ENCODE assay signal across 8 cellular contexts in genomic region chr5:126965061-126965475, GRCh38.
DNase-seq lines count a peak whose midpoint lies in the region; ATAC-seq and TF ChIP-seq lines count a peak whose summit lies in the region.

No MANE protein-coding gene starts in this region.

- no peaks in the 10 kb centered on the region; a peak in 1 of 3 replicates for H3K36me3 ChIP-seq in HEK293 (ENCODE audit: control insufficient read depth in 2 of 2, insufficient read depth in 1 of 2, low read length in 2 of 2)

- H3K4me3 ChIP-seq in HEK293 (ENCODE audit: low read depth, low read length) = no peak overlapping the region

- no peaks in the 10 kb centered on the region for H3K9me3 ChIP-seq in HEK293 (ENCODE audit: control insufficient read depth, insufficient read depth, low read depth, low read length)

- DNase-seq in EH (ENCODE audit: low read depth) (peak; percentile 94), NOMO-1 treated with dmso at 0.1 percent for 144 hours (lab: John Stamatoyannopoulos, UW; ENCODE audit: unreplicated experiment) (peak; percentile 35), glomerular visceral epithelial cell (ENCODE audit: extremely low spot score) (peak; percentile 84), progenitor cell of endocrine pancreas (ENCODE audit: low spot score, unreplicated experiment) (no peak), NCI-H1436 treated with DMSO at 0.1 percent for 48 hours (lab: John Stamatoyannopoulos, UW) (no peak)
- no peak for DNase-seq in activated effector memory CD4-positive, alpha-beta T cell treated with Interleukin-2 at 50 U/mL for 16 hours

- CTCF ChIA-PET in HEK293 (lab: Yijun Ruan, JAX) = interaction anchor here (0.6 kb wide), 1 partner anchor 792 kb away, joined by 3 read pairs; no protein-coding TSS in a partner anchor

- no peak overlapping the region for H3K4me3 Mint-ChIP-seq in progenitor cell of endocrine pancreas (ENCODE audit: low read depth)

- peaks cover 4% of the 10 kb centered on the region for H3K4me1 Mint-ChIP-seq in progenitor cell of endocrine pancreas (ENCODE audit: low read depth)

- no peak overlapping the region for H3K27ac Mint-ChIP-seq in progenitor cell of endocrine pancreas

- TF ChIP-seq CTCF in HEK293 (tag by site-specific recombination; IDR thresholded peaks at IDR 0.05) (no peak), progenitor cell of endocrine pancreas (IDR thresholded peaks at IDR 0.05; ENCODE audit: unreplicated experiment) (no peak)

- H3K4me1 ChIP-seq in HEK293 (ENCODE audit: control insufficient read depth, insufficient read depth, low read length) = peaks cover 3% of the 10 kb centered on the region

- H3K27ac ChIP-seq in HEK293 (ENCODE audit: extremely low read depth, low read depth, low read length) = no peak overlapping the region

- no peak for ATAC-seq in HG03039 (IDR thresholded peaks at IDR 0.05; ENCODE audit: unreplicated experiment)

- H3K36me3 Mint-ChIP-seq in progenitor cell of endocrine pancreas (ENCODE audit: insufficient read depth) = no peaks in the 10 kb centered on the region

- H3K9me3 Mint-ChIP-seq in progenitor cell of endocrine pancreas (ENCODE audit: low read depth) = peaks cover 3% of the 10 kb centered on the region

- H3K27me3 Mint-ChIP-seq in progenitor cell of endocrine pancreas = no peaks in the 10 kb centered on the region

- POLR2A ChIA-PET in HEK293 (lab: Yijun Ruan, JAX) = interaction anchor here (0.6 kb wide), 1 partner anchor 187 kb away, joined by 3 read pairs; no protein-coding TSS in a partner anchor

TF ChIP-seq in HEK293, 187 proteins besides CTCF, POLR2A, EP300 and RAD21:
- no peak for TF ChIP-seq ZNF701 (tag by site-specific recombination; IDR thresholded peaks at IDR 0.05)
- 0 out of 2 replicates have a peak, but pooled peaks have one; percentile 16 for TF ChIP-seq ZNF366 (tag by site-specific recombination; conservative IDR thresholded peaks at IDR 0.05)
- no peak for TF ChIP-seq ZNF488 (tag by site-specific recombination; IDR thresholded peaks at IDR 0.05)

Comparison
In these comparisons a context has a peak if more than half of its experiments do, and no peak if none do; other contexts are left out.
1. DNase-seq: peak in EH (single experiment), NOMO-1 treated with dmso at 0.1 percent for 144 hours (single experiment) and glomerular visceral epithelial cell (single experiment); none in activated effector memory CD4-positive, alpha-beta T cell treated with Interleukin-2 at 50 U/mL for 16 hours (single experiment), progenitor cell of endocrine pancreas (single experiment) and NCI-H1436 treated with DMSO at 0.1 percent for 48 hours (single experiment).